ENCODE assay signal across 22 cellular contexts in the genomic region with DNA sequence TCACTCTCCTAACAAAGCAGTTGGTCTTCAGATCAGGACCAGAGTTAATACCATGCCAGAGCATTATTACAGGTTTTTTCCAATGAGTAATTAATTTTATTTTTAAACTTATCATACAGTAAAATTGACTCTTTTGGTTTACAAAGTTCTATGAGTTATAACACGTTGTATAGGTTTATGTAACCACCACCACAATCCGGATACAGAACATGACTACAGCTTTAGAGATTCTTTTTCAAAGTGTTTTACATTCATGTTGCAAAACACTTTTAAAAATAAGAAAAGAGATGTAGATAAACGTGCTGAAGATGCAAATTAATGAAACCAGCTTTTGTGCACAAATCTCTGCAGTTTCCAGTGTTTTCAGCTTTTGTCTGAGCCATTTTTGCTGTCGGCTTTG. TPM values are rescaled to one million over a fixed set of nuclear protein-coding genes. Genes with fewer than 3 reads are reported as not detected.
DNase-seq lines count a peak whose midpoint lies in the region; ATAC-seq and TF ChIP-seq lines count a peak whose summit lies in the region.
"Had no signal": no experiment of that assay in that cellular context is flagged by ENCODE, and none has a peak within 500 bp of the region (broad histone marks: within the 10 kb centered on the region; RNA-seq: fewer than 3 reads in every experiment).

No MANE protein-coding gene starts in this region.

- peak overlapping the region; percentile 95 for H3K4me3 ChIP-seq in iPS-18a (ENCODE audit: low read length)
- no peak overlapping the region for H3K4me3 ChIP-seq in heart right ventricle
- H3K4me3 ChIP-seq in prostate gland: no peak overlapping the region
- H3K4me3 ChIP-seq: right atrium auricular region had no signal

- no peak overlapping the region for H3K9ac ChIP-seq in iPS-18a (ENCODE audit: low read length)
- H3K9ac ChIP-seq: KMS-11 had no signal

- H3K27me3 Mint-ChIP-seq in natural killer cell (ENCODE audit: low read depth in 2 of 2): peaks cover 49 to 51% of the 10 kb centered on the region in 2 donors
- peaks cover 42 to 71% of the 10 kb centered on the region in 2 donors for H3K27me3 Mint-ChIP-seq in natural killer cell treated with Interleukin-12 subunit alpha and Interleukin-12 subunit beta and Interleukin-15 and Interleukin-18, amount 100 ng/mL, for 72 hours
- H3K27me3 Mint-ChIP-seq in brain: peaks cover 64% of the 10 kb centered on the region
- H3K27me3 Mint-ChIP-seq in type B pancreatic cell: peaks cover 27% of the 10 kb centered on the region

- DNase-seq in natural killer cell (no peak), type B pancreatic cell (ENCODE audit: extremely low spot score, unreplicated experiment) (no peak), heart right ventricle (no peak), prostate gland (ENCODE audit: low spot score) (no peak), inferior parietal cortex (ENCODE audit: extremely low spot score) (no peak)
- DNase-seq in natural killer cell treated with Interleukin-12 subunit alpha and Interleukin-12 subunit beta and Interleukin-15 and Interleukin-18, amount 100 ng/mL, for 72 hours (ENCODE audit: low spot score): no peak
- DNase-seq: activated CD8-positive, alpha-beta T cell treated with anti-CD3 and anti-CD28 coated beads, Interleukin-2, amount 10 ng/mL, durations not matched to agents 7 days and 5 days; activated T-cell treated with anti-CD3 and anti-CD28 coated beads, Interleukin-2, amount 50 U/mL, for 4 hours; erythroblast; kidney glomerular epithelial cell; NCI-H1092; NCI-H2081 treated with DMSO at 0.1 percent for 48 hours; stimulated activated naive CD8-positive, alpha-beta T cell treated with anti-CD3 and anti-CD28 coated beads, Interleukin-15, Interleukin-2, amounts not matched to agents 100 U/mL and 50 U/mL, for 24 hours; transverse colon; WERI-Rb-1 had no signal

- TF ChIP-seq CTCF in natural killer cell (IDR thresholded peaks at IDR 0.05) (no peak), brain (conservative IDR thresholded peaks at IDR 0.05) (no peak), type B pancreatic cell (conservative IDR thresholded peaks at IDR 0.05) (no peak), heart right ventricle (IDR thresholded peaks at IDR 0.05) (no peak), prostate gland (IDR thresholded peaks at IDR 0.05) (no peak)

- intact Hi-C loops in natural killer cell (cut with micrococcal nuclease): no loop called here
- intact Hi-C loops in heart right ventricle (cut with DNase I): loop anchor here in 1 of 10 donors (10.0 kb wide), 1 partner anchor 693 kb away; no protein-coding TSS in a partner anchor
- intact Hi-C loops in prostate gland (cut with DNase I): loop anchor here (5.0 kb wide), 1 partner anchor 705 kb away; the partner anchor contains the start of genes DOP1A and UBE3D

- H3K27ac ChIP-seq in iPS-18a (ENCODE audit: low read length): no peak overlapping the region
- no peak overlapping the region for H3K27ac ChIP-seq in heart right ventricle
- H3K27ac ChIP-seq in prostate gland: no peak overlapping the region
- H3K27ac ChIP-seq: breast epithelium, KMS-11, right atrium auricular region, transverse colon, WERI-Rb-1 had no signal

- H3K36me3 Mint-ChIP-seq in natural killer cell (no peaks in the 10 kb centered on the region), brain (no peaks in the 10 kb centered on the region), type B pancreatic cell (peaks cover 11% of the 10 kb centered on the region)
- H3K36me3 Mint-ChIP-seq in natural killer cell treated with Interleukin-12 subunit alpha and Interleukin-12 subunit beta and Interleukin-15 and Interleukin-18, amount 100 ng/mL, for 72 hours: peaks cover 5% of the 10 kb centered on the region

- H3K9me3 Mint-ChIP-seq in natural killer cell: no peaks in the 10 kb centered on the region
- no peaks in the 10 kb centered on the region for H3K9me3 Mint-ChIP-seq in natural killer cell treated with Interleukin-12 subunit alpha and Interleukin-12 subunit beta and Interleukin-15 and Interleukin-18, amount 100 ng/mL, for 72 hours
- peaks cover 0 to 6% (median 0%) of the 10 kb centered on the region in 5 experiments for H3K9me3 Mint-ChIP-seq in brain
- no peaks in the 10 kb centered on the region for H3K9me3 Mint-ChIP-seq in type B pancreatic cell
- H3K9me3 Mint-ChIP-seq: activated naive CD4-positive, alpha-beta T cell treated with anti-CD3 and anti-CD28 coated beads, Interleukin-2, amount 50 U/mL, for 72 hours; activated T-cell treated with anti-CD3 and anti-CD28 coated beads, Interleukin-2, amount 50 U/mL, for 4 hours had no signal

- ATAC-seq in natural killer cell (no peak), heart right ventricle (no peak)
- no peak for ATAC-seq in natural killer cell treated with Interleukin-12 subunit alpha and Interleukin-12 subunit beta and Interleukin-15 and Interleukin-18, amount 100 ng/mL, for 72 hours
- ATAC-seq: activated CD8-positive, alpha-beta T cell treated with anti-CD3 and anti-CD28 coated beads, Interleukin-2, amount 10 ng/mL, durations not matched to agents 7 days and 5 days; activated naive CD4-positive, alpha-beta T cell treated with anti-CD3 and anti-CD28 coated beads, Interleukin-2, amount 50 U/mL, for 72 hours; activated T-cell treated with anti-CD3 and anti-CD28 coated beads, Interleukin-2, amount 50 U/mL, for 4 hours; stimulated activated naive CD8-positive, alpha-beta T cell treated with anti-CD3 and anti-CD28 coated beads, Interleukin-15, Interleukin-2, amounts not matched to agents 100 U/mL and 50 U/mL, for 24 hours had no signal

- H3K36me3 ChIP-seq in iPS-18a (ENCODE audit: control insufficient read depth, low read depth, low read length) (peaks cover 5% of the 10 kb centered on the region), heart right ventricle (peaks cover 0 to 4% (median 0%) of the 10 kb centered on the region in 9 donors), prostate gland (no peaks in the 10 kb centered on the region)
- H3K36me3 ChIP-seq: breast epithelium, right atrium auricular region, transverse colon, WERI-Rb-1 had no signal

- peaks cover 0 to 22% of the 10 kb centered on the region in 2 donors for H3K4me1 Mint-ChIP-seq in natural killer cell
- peaks cover 7 to 14% of the 10 kb centered on the region in 2 donors for H3K4me1 Mint-ChIP-seq in natural killer cell treated with Interleukin-12 subunit alpha and Interleukin-12 subunit beta and Interleukin-15 and Interleukin-18, amount 100 ng/mL, for 72 hours (ENCODE audit: low read depth in 2 of 2)
- peaks cover 21% of the 10 kb centered on the region for H3K4me1 Mint-ChIP-seq in brain
- H3K4me1 Mint-ChIP-seq in type B pancreatic cell (ENCODE audit: unreplicated experiment): peaks cover 20% of the 10 kb centered on the region

- peaks cover 25% of the 10 kb centered on the region for H3K27me3 ChIP-seq in iPS-18a (ENCODE audit: control insufficient read depth, insufficient read depth, low read length)
- H3K27me3 ChIP-seq in heart right ventricle: peaks cover 0 to 70% (median 45%) of the 10 kb centered on the region in 7 donors
- H3K27me3 ChIP-seq in prostate gland (replicated peaks; ENCODE audit: insufficient read depth): no peaks in the 10 kb centered on the region
- H3K27me3 ChIP-seq: breast epithelium, right atrium auricular region had no signal

- WGBS in heart right ventricle, 2 donors: 61 to 66% methylated on average over 4 of the region's 4 CpGs
- 68% methylated on average over 4 of the region's 4 CpGs for WGBS in prostate gland

- no peaks in the 10 kb centered on the region for H3K9me3 ChIP-seq in iPS-18a (ENCODE audit: control insufficient read depth, low read depth, low read length)
- no peaks in the 10 kb centered on the region for H3K9me3 ChIP-seq in heart right ventricle
- no peaks in the 10 kb centered on the region for H3K9me3 ChIP-seq in prostate gland
- H3K9me3 ChIP-seq: breast epithelium, right atrium auricular region, transverse colon had no signal

- peaks cover 17% of the 10 kb centered on the region for H3K4me1 ChIP-seq in iPS-18a (ENCODE audit: control insufficient read depth, low read depth, low read length)
- H3K4me1 ChIP-seq in heart right ventricle: peaks cover 0 to 27% (median 13%) of the 10 kb centered on the region in 9 donors
- H3K4me1 ChIP-seq in prostate gland (replicated peaks): no peaks in the 10 kb centered on the region
- H3K4me1 ChIP-seq: breast epithelium had no signal

- H3K27ac Mint-ChIP-seq in natural killer cell (no peak overlapping the region), brain (peak overlapping the region in 2 of 5 experiments; percentile 90 to 91), type B pancreatic cell (no peak overlapping the region)
- no peak overlapping the region for H3K27ac Mint-ChIP-seq in natural killer cell treated with Interleukin-12 subunit alpha and Interleukin-12 subunit beta and Interleukin-15 and Interleukin-18, amount 100 ng/mL, for 72 hours
- H3K27ac Mint-ChIP-seq: activated CD8-positive, alpha-beta T cell treated with anti-CD3 and anti-CD28 coated beads, Interleukin-2, amount 10 ng/mL, durations not matched to agents 7 days and 5 days; activated naive CD4-positive, alpha-beta T cell treated with anti-CD3 and anti-CD28 coated beads, Interleukin-2, amount 50 U/mL, for 72 hours had no signal

- H3K4me3 Mint-ChIP-seq in natural killer cell (peak overlapping the region; percentile 25), brain (peak overlapping the region; percentile 87 to 95 (median 94)), type B pancreatic cell (peak overlapping the region; percentile 93)
- no peak overlapping the region for H3K4me3 Mint-ChIP-seq in natural killer cell treated with Interleukin-12 subunit alpha and Interleukin-12 subunit beta and Interleukin-15 and Interleukin-18, amount 100 ng/mL, for 72 hours
- H3K4me3 Mint-ChIP-seq: activated CD8-positive, alpha-beta T cell treated with anti-CD3 and anti-CD28 coated beads, Interleukin-2, amount 10 ng/mL, durations not matched to agents 7 days and 5 days; activated T-cell treated with anti-CD3 and anti-CD28 coated beads, Interleukin-2, amount 50 U/mL, for 4 hours had no signal

- no peak for TF ChIP-seq POLR2A in prostate gland (IDR thresholded peaks at IDR 0.05)

RNA-seq across cellular contexts. Expression of gene TPBG, which starts 1.5 kb away (rescaled TPM):
- total RNA-seq in natural killer cell (under 1 TPM in 2 of 3 donors, not detected in 1; 0.11 to 0.33 TPM), type B pancreatic cell (ENCODE audit: low replicate concordance) (16.9 and 168 TPM in 2 replicates), heart right ventricle (1 to 10 TPM; 1.4 to 3.5 (median 2.1) TPM), prostate gland (10 to 100 TPM; 21.0 to 24.7 TPM)
- total RNA-seq in natural killer cell treated with Interleukin-12 subunit alpha and Interleukin-12 subunit beta and Interleukin-15 and Interleukin-18, amount 100 ng/mL, for 72 hours: under 1 TPM in 1 of 2 donors, not detected in 1; 0.07 TPM
- polyA plus RNA-seq in brain (ENCODE audit: insufficient read depth, low read depth, low replicate concordance) (24.4 TPM), heart right ventricle (1 to 10 TPM; 1.8 to 3.1 TPM)
- total RNA-seq: activated CD8-positive, alpha-beta T cell treated with anti-CD3 and anti-CD28 coated beads, Interleukin-2, amount 10 ng/mL, durations not matched to agents 7 days and 5 days; T-helper 1 cell treated with Interleukin-12 subunit alpha and Interleukin-12 subunit beta and Interleukin-4 antibody, amounts not matched to agents 30 ng/mL and 1 ng/mL, for 36 hours had no signal
